ENCODE assay signal across 16 cellular contexts in the genomic region with DNA sequence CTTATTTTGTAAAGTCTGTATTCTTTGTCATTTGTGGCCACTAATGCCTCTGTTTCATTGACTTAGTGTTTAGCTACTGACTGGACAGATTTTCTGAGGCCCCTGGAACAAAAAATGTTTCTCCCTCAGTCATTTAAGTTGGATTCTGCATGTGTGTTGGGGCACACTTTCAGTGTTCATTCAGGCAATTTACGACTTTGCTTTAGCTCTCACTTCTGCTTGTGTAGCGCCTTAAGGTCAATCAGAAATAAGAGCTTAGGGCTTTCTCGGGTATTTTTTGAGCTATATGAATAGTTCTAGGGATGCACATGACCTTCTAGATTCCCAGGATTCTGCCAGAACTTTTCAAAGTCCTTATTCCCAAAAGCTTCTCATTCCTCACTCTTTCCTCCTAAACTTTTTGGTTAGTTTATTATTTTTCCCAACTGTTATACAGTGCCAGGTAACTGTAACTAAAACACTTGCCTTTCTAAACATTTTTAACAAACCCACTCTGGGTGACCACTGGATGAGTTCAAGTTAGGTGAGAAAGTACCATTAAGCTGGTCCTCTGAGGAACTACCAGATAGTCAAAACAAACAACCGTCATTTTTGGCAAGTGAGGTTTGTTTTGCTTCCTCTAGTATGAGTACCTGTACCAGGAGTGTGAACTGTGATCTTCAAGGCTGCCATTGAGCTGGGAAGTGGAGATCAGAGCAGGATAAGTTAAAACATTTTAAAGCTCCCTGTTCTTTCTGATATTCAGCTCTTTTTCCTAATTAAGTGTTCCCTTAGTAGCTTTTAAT.
"Had no signal": no experiment of that assay in that cellular context is flagged by ENCODE, and none has a peak within 500 bp of the region (broad histone marks: within the 10 kb centered on the region; RNA-seq: fewer than 3 reads in every experiment).

No MANE protein-coding gene starts in this region.

- H3K9me3 ChIP-seq: esophagus muscularis mucosa, lower lobe of right lung, pancreas, stomach, testis, upper lobe of left lung had no signal

- H3K36me3 ChIP-seq: esophagus muscularis mucosa, lower lobe of right lung, pancreas, stomach, upper lobe of left lung had no signal

- H3K27ac ChIP-seq: esophagus muscularis mucosa, lower lobe of right lung, pancreas, stomach, testis, upper lobe of left lung had no signal

- H3K27me3 Mint-ChIP-seq: activated CD4-positive, alpha-beta memory T cell treated with anti-CD3 and anti-CD28 coated beads, Interleukin-2, amount 10 ng/mL, durations not matched to agents 7 days and 5 days; activated naive CD4-positive, alpha-beta T cell treated with anti-CD3 and anti-CD28 coated beads, Interleukin-2, amount 10 ng/mL, durations not matched to agents 7 days and 5 days; activated T-cell treated with anti-CD3 and anti-CD28 coated beads, Interleukin-2, amount 50 U/mL, for 24 hours; naive B cell had no signal

- H3K27ac Mint-ChIP-seq: activated CD4-positive, alpha-beta memory T cell treated with anti-CD3 and anti-CD28 coated beads, Interleukin-2, amount 10 ng/mL, durations not matched to agents 7 days and 5 days; activated naive CD4-positive, alpha-beta T cell treated with anti-CD3 and anti-CD28 coated beads, Interleukin-2, amount 10 ng/mL, durations not matched to agents 7 days and 5 days; activated T-cell treated with anti-CD3 and anti-CD28 coated beads, Interleukin-2, amount 50 U/mL, for 24 hours; naive B cell; WTC11 had no signal

- H3K4me3 ChIP-seq: esophagus muscularis mucosa, lower lobe of right lung, pancreas, stomach, testis, upper lobe of left lung had no signal

- H3K36me3 Mint-ChIP-seq: activated naive CD4-positive, alpha-beta T cell treated with anti-CD3 and anti-CD28 coated beads, Interleukin-2, amount 10 ng/mL, durations not matched to agents 7 days and 5 days; naive B cell; WTC11 had no signal

- H3K27me3 ChIP-seq: esophagus muscularis mucosa, pancreas, stomach, testis, upper lobe of left lung had no signal

- H3K9me3 Mint-ChIP-seq: activated naive CD4-positive, alpha-beta T cell treated with anti-CD3 and anti-CD28 coated beads, Interleukin-2, amount 10 ng/mL, durations not matched to agents 7 days and 5 days; activated T-cell treated with anti-CD3 and anti-CD28 coated beads, Interleukin-2, amount 50 U/mL, for 24 hours had no signal

- H3K4me1 Mint-ChIP-seq: activated CD4-positive, alpha-beta memory T cell treated with anti-CD3 and anti-CD28 coated beads, Interleukin-2, amount 10 ng/mL, durations not matched to agents 7 days and 5 days; activated naive CD4-positive, alpha-beta T cell treated with anti-CD3 and anti-CD28 coated beads, Interleukin-2, amount 10 ng/mL, durations not matched to agents 7 days and 5 days; naive B cell had no signal

- H3K4me3 Mint-ChIP-seq: activated CD4-positive, alpha-beta memory T cell treated with anti-CD3 and anti-CD28 coated beads, Interleukin-2, amount 10 ng/mL, durations not matched to agents 7 days and 5 days; activated naive CD4-positive, alpha-beta T cell treated with anti-CD3 and anti-CD28 coated beads, Interleukin-2, amount 10 ng/mL, durations not matched to agents 7 days and 5 days; activated T-cell treated with anti-CD3 and anti-CD28 coated beads, Interleukin-2, amount 50 U/mL, for 24 hours; naive B cell; WTC11 had no signal

- ATAC-seq: lower lobe of right lung, pancreas, sciatic nerve, WTC11 had no signal

- H3K4me1 ChIP-seq: esophagus muscularis mucosa, lower lobe of right lung, pancreas, stomach, testis, upper lobe of left lung had no signal

- DNase-seq: activated CD4-positive, alpha-beta memory T cell treated with anti-CD3 and anti-CD28 coated beads, Interleukin-2, amount 10 ng/mL, durations not matched to agents 7 days and 5 days; activated CD4-positive, alpha-beta T cell treated with anti-CD3 and anti-CD28 coated beads for 4 hours; activated naive CD4-positive, alpha-beta T cell treated with anti-CD3 and anti-CD28 coated beads, Interleukin-2, amount 10 ng/mL, durations not matched to agents 7 days and 5 days; activated T-cell treated with anti-CD3 and anti-CD28 coated beads, Interleukin-2, amount 50 U/mL, for 24 hours; glutamatergic neuron; kidney glomerular epithelial cell; lower lobe of right lung; naive B cell; pancreas; stomach; T-helper 2 cell; testis; upper lobe of left lung had no signal
